Comparison of ENCODE assay signal across 20 cellular contexts in genomic region chr18:64982414-64983096, GRCh38.
"Had no signal": no experiment of that assay in that cellular context is flagged by ENCODE, and none has a peak within 500 bp of the region (broad histone marks: within the 10 kb centered on the region; RNA-seq: fewer than 3 reads in every experiment).

No MANE protein-coding gene starts in this region.

- DNase-seq: activated CD4-positive, alpha-beta T cell treated with anti-CD3 and anti-CD28 coated beads, Interleukin-2, amount 10 ng/mL, durations not matched to agents 24 days and 14 days; activated CD4-positive, CD25-positive, alpha-beta regulatory T cell; activated CD8-positive, alpha-beta memory T cell treated with anti-CD3 and anti-CD28 coated beads, Interleukin-2, amount 50 U/mL, for 48 hours; activated naive CD4-positive, alpha-beta T cell; activated naive CD8-positive, alpha-beta T cell treated with anti-CD3 and anti-CD28 coated beads, Interleukin-2, amount 10 ng/mL, durations not matched to agents 7 days and 5 days; activated T-cell treated with anti-CD3 and anti-CD28 coated beads, Interleukin-2, amount 50 U/mL, for 72 hours; anterior cingulate cortex; brain microvascular endothelial cell; cerebellar nuclear complex; effector memory CD4-positive, alpha-beta T cell; foreskin keratinocyte; mammary epithelial cell; natural killer cell; occipital lobe; psoas muscle; stimulated activated naive CD8-positive, alpha-beta T cell treated with anti-CD3 and anti-CD28 coated beads, Interleukin-15, amount 100 ng/mL, for 72 hours; SW 1271; upper lobe of right lung had no signal

- H3K36me3 Mint-ChIP-seq: activated naive CD8-positive, alpha-beta T cell treated with anti-CD3 and anti-CD28 coated beads, Interleukin-2, amount 10 ng/mL, durations not matched to agents 7 days and 5 days; natural killer cell had no signal

- H3K9me3 Mint-ChIP-seq: activated CD4-positive, alpha-beta T cell treated with anti-CD3 and anti-CD28 coated beads, Interleukin-2, amount 10 ng/mL, durations not matched to agents 24 days and 14 days; activated naive CD8-positive, alpha-beta T cell treated with anti-CD3 and anti-CD28 coated beads, Interleukin-2, amount 10 ng/mL, durations not matched to agents 7 days and 5 days; activated T-cell treated with anti-CD3 and anti-CD28 coated beads, Interleukin-2, amount 50 U/mL, for 72 hours; dendritic cell treated with granulocyte-macrophage colony-stimulating factor and Interleukin-4, amounts not matched to agents 40 ng/mL and 50 ng/mL, for 4 days; stimulated activated naive CD8-positive, alpha-beta T cell treated with anti-CD3 and anti-CD28 coated beads, Interleukin-15, amount 100 ng/mL, for 72 hours had no signal

- H3K27ac Mint-ChIP-seq: activated CD4-positive, alpha-beta T cell treated with anti-CD3 and anti-CD28 coated beads, Interleukin-2, amount 10 ng/mL, durations not matched to agents 24 days and 14 days; activated naive CD8-positive, alpha-beta T cell treated with anti-CD3 and anti-CD28 coated beads, Interleukin-2, amount 10 ng/mL, durations not matched to agents 7 days and 5 days; activated T-cell treated with anti-CD3 and anti-CD28 coated beads, Interleukin-2, amount 50 U/mL, for 72 hours; dendritic cell treated with granulocyte-macrophage colony-stimulating factor and Interleukin-4, amounts not matched to agents 40 ng/mL and 50 ng/mL, for 4 days; natural killer cell; stimulated activated naive CD8-positive, alpha-beta T cell treated with anti-CD3 and anti-CD28 coated beads, Interleukin-15, amount 100 ng/mL, for 72 hours had no signal

- H3K4me1 Mint-ChIP-seq: activated CD4-positive, alpha-beta T cell treated with anti-CD3 and anti-CD28 coated beads, Interleukin-2, amount 10 ng/mL, durations not matched to agents 24 days and 14 days; activated naive CD8-positive, alpha-beta T cell treated with anti-CD3 and anti-CD28 coated beads, Interleukin-2, amount 10 ng/mL, durations not matched to agents 7 days and 5 days; natural killer cell; stimulated activated naive CD8-positive, alpha-beta T cell treated with anti-CD3 and anti-CD28 coated beads, Interleukin-15, amount 100 ng/mL, for 72 hours had no signal

- H3K27me3 Mint-ChIP-seq: activated CD4-positive, alpha-beta T cell treated with anti-CD3 and anti-CD28 coated beads, Interleukin-2, amount 10 ng/mL, durations not matched to agents 24 days and 14 days; activated naive CD8-positive, alpha-beta T cell treated with anti-CD3 and anti-CD28 coated beads, Interleukin-2, amount 10 ng/mL, durations not matched to agents 7 days and 5 days; dendritic cell treated with granulocyte-macrophage colony-stimulating factor and Interleukin-4, amounts not matched to agents 40 ng/mL and 50 ng/mL, for 4 days; stimulated activated naive CD8-positive, alpha-beta T cell treated with anti-CD3 and anti-CD28 coated beads, Interleukin-15, amount 100 ng/mL, for 72 hours had no signal

- H3K4me3 Mint-ChIP-seq: activated CD4-positive, alpha-beta T cell treated with anti-CD3 and anti-CD28 coated beads, Interleukin-2, amount 10 ng/mL, durations not matched to agents 24 days and 14 days; activated naive CD8-positive, alpha-beta T cell treated with anti-CD3 and anti-CD28 coated beads, Interleukin-2, amount 10 ng/mL, durations not matched to agents 7 days and 5 days; activated T-cell treated with anti-CD3 and anti-CD28 coated beads, Interleukin-2, amount 50 U/mL, for 72 hours; dendritic cell treated with granulocyte-macrophage colony-stimulating factor and Interleukin-4, amounts not matched to agents 40 ng/mL and 50 ng/mL, for 4 days; natural killer cell; stimulated activated naive CD8-positive, alpha-beta T cell treated with anti-CD3 and anti-CD28 coated beads, Interleukin-15, amount 100 ng/mL, for 72 hours had no signal

- ATAC-seq: activated T-cell treated with anti-CD3 and anti-CD28 coated beads, Interleukin-2, amount 50 U/mL, for 72 hours; foreskin keratinocyte; natural killer cell; psoas muscle; sciatic nerve; stimulated activated naive CD8-positive, alpha-beta T cell treated with anti-CD3 and anti-CD28 coated beads, Interleukin-15, amount 100 ng/mL, for 72 hours had no signal
